In the genomic region with DNA sequence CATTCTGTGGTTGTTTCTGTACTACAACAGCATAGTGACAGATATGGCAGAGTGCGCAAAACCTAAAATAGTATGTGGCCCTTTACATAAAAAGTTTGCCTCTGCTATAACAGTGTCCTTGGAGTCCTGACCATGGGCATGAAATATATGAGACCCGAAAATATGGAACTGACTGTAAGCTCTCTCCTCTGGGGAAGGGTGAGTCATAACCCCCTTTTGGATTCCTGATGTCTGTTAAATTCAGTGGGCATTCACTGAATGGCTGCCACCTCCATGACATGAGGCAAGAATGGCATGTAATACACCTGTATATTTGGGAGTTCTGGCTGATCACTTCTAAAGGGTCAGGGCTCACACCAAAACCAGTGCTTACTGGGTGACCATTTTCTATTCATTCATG, we compare ENCODE assay signal across 12 cellular contexts. TPM values are rescaled to one million over a fixed set of nuclear protein-coding genes. Genes with fewer than 3 reads are reported as not detected.
DNase-seq lines count a peak whose midpoint lies in the region; ATAC-seq, FAIRE-seq and TF ChIP-seq lines count a peak whose summit lies in the region.
"Had no signal": no experiment of that assay in that cellular context is flagged by ENCODE, and none has a peak within 500 bp of the region (broad histone marks: within the 10 kb centered on the region; RNA-seq: fewer than 3 reads in every experiment).

No MANE protein-coding gene starts in this region.

- no TSS peak for BruUV-seq in GM12878 (replicated peaks; lab: Mats Ljungman, UMichigan)

- H3K27ac ChIP-seq in BLaER1 treated with 17β-estradiol and CSF1 and Interleukin-3, amounts not matched to agents 10 nM and 100 nM, result peak overlapping the region in 7 of 11 experiments; percentile 73 to 91 (median 81); a peak in 9 of 22 replicates
- H3K27ac ChIP-seq in GM12878 (ENCODE audit: control insufficient read depth, insufficient read depth) (no peak overlapping the region), psoas muscle (peak overlapping the region; percentile 50)

- no peak for TF ChIP-seq EP300 in GM12878 (IDR thresholded peaks at IDR 0.05; ENCODE audit: borderline replicate concordance in 1 of 2, control insufficient read depth in 1 of 2, low read depth in 2 of 2, low read length in 2 of 2)

- no peak overlapping the region for H3K4me3 ChIP-seq in BLaER1 treated with 17β-estradiol and CSF1 and Interleukin-3, amounts not matched to agents 10 nM and 100 nM
- H3K4me3 ChIP-seq in GM12878 (no peak overlapping the region), psoas muscle (no peak overlapping the region)

- peaks cover 0 to 15% (median 6%) of the 10 kb centered on the region in 11 experiments; a peak in 4 of 22 replicates for H3K36me3 ChIP-seq in BLaER1 treated with 17β-estradiol and CSF1 and Interleukin-3, amounts not matched to agents 10 nM and 100 nM
- H3K36me3 ChIP-seq in GM12878 (ENCODE audit: control insufficient read depth in 2 of 2, insufficient read depth in 2 of 2, low read length in 1 of 2) (0 out of 4 replicates have a peak, but pooled peaks cover 0 to 3% of the 10 kb centered on the region in 2 experiments), psoas muscle (ENCODE audit: insufficient read depth in 1 of 2, low read depth in 1 of 2) (no peaks in the 10 kb centered on the region)

- H3K79me2 ChIP-seq in GM12878 (ENCODE audit: control insufficient read depth, insufficient read depth, low read length), result peaks cover 73% of the 10 kb centered on the region

- no peaks in the 10 kb centered on the region for H3K9me3 ChIP-seq in BLaER1 treated with 17β-estradiol and CSF1 and Interleukin-3, amounts not matched to agents 10 nM and 100 nM (replicated peaks in 1 of 11)
- H3K9me3 ChIP-seq in GM12878 (replicated peaks; ENCODE audit: control insufficient read depth, insufficient read depth, low read length), result no peaks in the 10 kb centered on the region
- no peaks in the 10 kb centered on the region for H3K9me3 ChIP-seq in psoas muscle

- CTCF ChIA-PET in GM12878 (lab: Yijun Ruan, JAX), result interaction anchor here (1.0 to 13.4 kb wide), 12 partner anchors 12 to 124 kb away, joined by 3 to 191 read pairs (median 22); no protein-coding TSS in a partner anchor

- no peak for TF ChIP-seq CTCF in HFFc6 (IDR thresholded peaks at IDR 0.05)
- no peak for TF ChIP-seq CTCF in GM12878 (IDR thresholded peaks at IDR 0.05 in 2 of 3, conservative IDR thresholded peaks at IDR 0.05 in 1 of 3; ENCODE audit: control insufficient read depth in 2 of 3, extremely low read depth in 1 of 3, insufficient read depth in 1 of 3, low read depth in 3 of 3, low read length in 3 of 3)
- TF ChIP-seq CTCF in psoas muscle (IDR thresholded peaks at IDR 0.05), result no peak

- H3K9ac ChIP-seq in BLaER1 treated with 17β-estradiol and CSF1 and Interleukin-3, amounts not matched to agents 10 nM and 100 nM, result no peak overlapping the region
- no peak overlapping the region for H3K9ac ChIP-seq in GM12878 (ENCODE audit: control insufficient read depth, insufficient read depth, low read length)

- no peaks in the 10 kb centered on the region for H3K27me3 ChIP-seq in BLaER1 treated with 17β-estradiol and CSF1 and Interleukin-3, amounts not matched to agents 10 nM and 100 nM
- H3K27me3 ChIP-seq in GM12878 (replicated peaks in 1 of 2; ENCODE audit: control insufficient read depth in 2 of 2, insufficient read depth in 2 of 2, low read length in 1 of 2) (no peaks in the 10 kb centered on the region), psoas muscle (ENCODE audit: insufficient read depth in 3 of 3, low read length in 2 of 3) (no peaks in the 10 kb centered on the region)

- H3K27ac Mint-ChIP-seq in HFFc6, result peak overlapping the region; percentile 97

- peaks cover 0 to 34% (median 5%) of the 10 kb centered on the region in 11 experiments; a peak in 5 of 22 replicates for H4K20me1 ChIP-seq in BLaER1 treated with 17β-estradiol and CSF1 and Interleukin-3, amounts not matched to agents 10 nM and 100 nM
- no peaks in the 10 kb centered on the region for H4K20me1 ChIP-seq in GM12878 (ENCODE audit: control insufficient read depth, insufficient read depth)

- peaks cover 51% of the 10 kb centered on the region for H3K4me1 Mint-ChIP-seq in HFFc6 (ENCODE audit: low read depth)

- TF ChIP-seq RAD21 in GM12878 (IDR thresholded peaks at IDR 0.05; ENCODE audit: insufficient read depth, low read depth, low read length), result no peak

- peaks cover 12% of the 10 kb centered on the region; the same call in 1 of the 2 replicates for H3K36me3 Mint-ChIP-seq in HFFc6 (ENCODE audit: low read depth)

- WGBS in GM12878 (ENCODE audit: insufficient coverage, insufficient replicate concordance, low lambda C conversion rate, missing lambda C conversion rate), result 29% methylated on average over 2 of the region's 2 CpGs
- WGBS in psoas muscle, 3 donors, result 54 to 82% (median 66%) methylated on average over 2 of the region's 2 CpGs

- SMC1A ChIA-PET in GM12878 (lab: Charles Lee; ENCODE audit: uncharacterized antibody, unreplicated experiment), result interaction anchor here (1.2 to 12.0 kb wide), 13 partner anchors 9 to 103 kb away, joined by 3 to 305 read pairs (median 9); partner anchors contain the start of gene CIB2

- no peak overlapping the region for H2AFZ ChIP-seq in GM12878 (ENCODE audit: control insufficient read depth, low read depth, low read length)

- DNase-seq in HFFc6 (no peak), GM12878 (ENCODE audit: low read depth, low spot score) (no peak), psoas muscle (no peak), NCI-H1092 treated with DMSO at 0.1 percent for 48 hours (lab: John Stamatoyannopoulos, UW) (no peak), GM19238 (ENCODE audit: insufficient read length, low spot score) (no peak)
- no peak for DNase-seq in central memory CD4-positive, alpha-beta T cell
- DNase-seq: COR-L47, cortex of kidney, NCI-H526 had no signal

- intact Hi-C loops in GM12878 (cut with micrococcal nuclease; ENCODE audit: unreplicated experiment), result no loop called here
- intact Hi-C loops in psoas muscle (cut with DNase I), result no loop called here

- H3K4me3 Mint-ChIP-seq in HFFc6, result peak overlapping the region; percentile 78; the same call in 1 of the 2 replicates

- no peaks in the 10 kb centered on the region for H3K9me3 Mint-ChIP-seq in HFFc6

- RAD21 ChIA-PET in GM12878 (lab: Charles Lee; ENCODE audit: unreplicated experiment), result interaction anchor here (1.7 to 9.2 kb wide), 6 partner anchors 18 to 64 kb away, joined by 4 to 170 read pairs (median 16); no protein-coding TSS in a partner anchor

- no peak for FAIRE-seq in GM12878 (lab: Jason Lieb, UNC)
- FAIRE-seq: TTC549 had no signal

- H3K27me3 Mint-ChIP-seq in HFFc6 (ENCODE audit: insufficient read depth), result no peaks in the 10 kb centered on the region; the same call in 1 of the 2 replicates

- in situ Hi-C loops in GM12878 (cut with MboI), result no loop called here

- POLR2A ChIA-PET in GM12878 (lab: Charles Lee), result interaction anchor here (1.5 to 6.8 kb wide), 4 partner anchors 11 to 32 kb away, joined by 3 to 79 read pairs (median 19); no protein-coding TSS in a partner anchor

- peak overlapping the region; percentile 14 to 97 (median 90); a peak in 19 of 22 replicates for H3K4me2 ChIP-seq in BLaER1 treated with 17β-estradiol and CSF1 and Interleukin-3, amounts not matched to agents 10 nM and 100 nM
- H3K4me2 ChIP-seq in GM12878 (ENCODE audit: control insufficient read depth, insufficient read depth), result peak overlapping the region; percentile 12; the same call in 1 of the 2 replicates

- peaks cover 80 to 100% (median 86%) of the 10 kb centered on the region in 10 experiments for H3K4me1 ChIP-seq in BLaER1 treated with 17β-estradiol and CSF1 and Interleukin-3, amounts not matched to agents 10 nM and 100 nM
- H3K4me1 ChIP-seq in GM12878 (ENCODE audit: control insufficient read depth, insufficient read depth, low read length) (peaks cover 51% of the 10 kb centered on the region), psoas muscle (peaks cover 74% of the 10 kb centered on the region)

- TF ChIP-seq POLR2A in GM12878 (IDR thresholded peaks at IDR 0.05; ENCODE audit: low read depth, low read length), result no peak

- ATAC-seq in GM12878 (no peak), psoas muscle (peak in 1 of 4 donors; percentile 18), GM18517 (IDR thresholded peaks at IDR 0.05; ENCODE audit: unreplicated experiment) (no peak)

RNA-seq across cellular contexts. Expression of gene TBC1D2B, which starts 6.1 kb away (rescaled TPM):
- total RNA-seq in HFFc6 (2021; fragmentation: NEBNext Ultra II Directional; extraction: Animal tissue kit (Norgen Biotek cat#: 25700)), result 10 to 100 TPM; 34.1 to 42.5 (median 38.0) TPM
- total RNA-seq in GM12878 (2013; cell fraction: nucleolus; rRNA removed), result 172 and 173 TPM in 2 replicates
- total RNA-seq in GM12878 (2014; rRNA removed), result 18.4 and 21.9 TPM in 2 replicates
- 17.0 and 20.4 TPM in 2 replicates for total RNA-seq in GM12878 (2014; rRNA removed; fragmentation: Illumina TruSeq; extraction: Trizol)
- total RNA-seq in GM12878 (2021), result 27.0 and 28.7 TPM in 2 replicates
- 12.9 TPM for polyA plus RNA-seq in GM12878 (2011; ENCODE audit: low read depth)
- polyA plus RNA-seq in GM12878 (2011; rRNA removed), result 53.4 and 75.9 TPM in 2 replicates
- polyA plus RNA-seq in GM12878 (2011; cell fraction: cytosol; rRNA removed), result 38.8 and 40.0 TPM in 2 replicates
- 110 and 121 TPM in 2 replicates for polyA plus RNA-seq in GM12878 (2011; cell fraction: nucleus; rRNA removed)
- polyA plus RNA-seq in GM12878 (2012), result 17.9 and 21.2 TPM in 2 replicates
- polyA plus RNA-seq in GM12878 (2014; fragmentation: Illumina TruSeq; extraction: Trizol), result 22.7 and 26.1 TPM in 2 replicates
- polyA plus RNA-seq in GM12878 (2014; fragmentation: Nextera tagmentation; extraction: Ambion mirVana), result 1 to 10 TPM; 1.3 to 1.4 TPM
- 22.4 and 25.6 TPM in 2 replicates for polyA plus RNA-seq in GM12878 (2014; rRNA removed)
- polyA plus RNA-seq in GM12878 (2016; fragmentation: Nextera tagmentation; extraction: Ambion mirVana), result 1 to 10 TPM; 2.7 to 8.2 TPM
- polyA minus RNA-seq in GM12878 (2011; rRNA and poly(A)+ RNA removed), result 50.3 and 51.8 TPM in 2 replicates
- polyA minus RNA-seq in GM12878 (2011; cell fraction: cytosol; rRNA and poly(A)+ RNA removed), result 14.4 and 14.8 TPM in 2 replicates
- 35.9 and 50.8 TPM in 2 replicates for polyA minus RNA-seq in GM12878 (2011; cell fraction: nucleus; rRNA and poly(A)+ RNA removed)
- total RNA-seq in psoas muscle, result 10 to 100 TPM in 1 of 4 donors, 1 to 10 TPM in 3; 6.8 to 11.8 (median 8.8) TPM
- polyA plus RNA-seq in psoas muscle, result 1 to 10 TPM; 2.8 to 5.6 (median 3.4) TPM

RNA-seq across cellular contexts. Expression of gene SH2D7, which starts 21.0 kb away (rescaled TPM):
- not detected for total RNA-seq in HFFc6 (2021; fragmentation: NEBNext Ultra II Directional; extraction: Animal tissue kit (Norgen Biotek cat#: 25700))
- not detected in 2 replicates for total RNA-seq in GM12878 (2013; cell fraction: nucleolus; rRNA removed)
- total RNA-seq in GM12878 (2014; rRNA removed) (0.06 TPM in 1 of 2 replicates, not detected in the other), GM12878 (2014; rRNA removed; fragmentation: Illumina TruSeq; extraction: Trizol) (not detected in 2 replicates), GM12878 (2021) (0.08 TPM in 1 of 2 replicates, not detected in the other), psoas muscle (not detected)
- not detected for polyA plus RNA-seq in GM12878 (2011; ENCODE audit: low read depth)
- polyA plus RNA-seq in GM12878 (2011; rRNA removed) (not detected in 2 replicates), GM12878 (2014; fragmentation: Illumina TruSeq; extraction: Trizol) (0.04 TPM in 1 of 2 replicates, not detected in the other), GM12878 (2014; fragmentation: Nextera tagmentation; extraction: Ambion mirVana) (not detected), GM12878 (2014; rRNA removed) (not detected in 2 replicates), GM12878 (2016; fragmentation: Nextera tagmentation; extraction: Ambion mirVana) (not detected), psoas muscle (not detected)
- polyA plus RNA-seq in GM12878 (2011; cell fraction: cytosol; rRNA removed), result not detected in 2 replicates
- not detected in 2 replicates for polyA plus RNA-seq in GM12878 (2011; cell fraction: nucleus; rRNA removed)
- not detected in 2 replicates for polyA plus RNA-seq in GM12878 (2012)
- 0.10 and 0.15 TPM in 2 replicates for polyA minus RNA-seq in GM12878 (2011; rRNA and poly(A)+ RNA removed)
- not detected in 2 replicates for polyA minus RNA-seq in GM12878 (2011; cell fraction: cytosol; rRNA and poly(A)+ RNA removed)
- 0.12 TPM in 1 of 2 replicates, not detected in the other for polyA minus RNA-seq in GM12878 (2011; cell fraction: nucleus; rRNA and poly(A)+ RNA removed)

RNA-seq across cellular contexts. Expression of gene CIB2, which starts 59.9 kb away (rescaled TPM):
- total RNA-seq in HFFc6 (2021; fragmentation: NEBNext Ultra II Directional; extraction: Animal tissue kit (Norgen Biotek cat#: 25700)), result 1 to 10 TPM; 1.3 to 1.8 (median 1.4) TPM
- 0.69 and 1.5 TPM in 2 replicates for total RNA-seq in GM12878 (2013; cell fraction: nucleolus; rRNA removed)
- 7.2 and 8.8 TPM in 2 replicates for total RNA-seq in GM12878 (2014; rRNA removed)
- 5.9 and 6.8 TPM in 2 replicates for total RNA-seq in GM12878 (2014; rRNA removed; fragmentation: Illumina TruSeq; extraction: Trizol)
- total RNA-seq in GM12878 (2021), result 6.9 and 7.2 TPM in 2 replicates
- 2.3 TPM for polyA plus RNA-seq in GM12878 (2011; ENCODE audit: low read depth)
- polyA plus RNA-seq in GM12878 (2011; rRNA removed), result 7.4 and 11.7 TPM in 2 replicates
- polyA plus RNA-seq in GM12878 (2011; cell fraction: cytosol; rRNA removed), result 7.8 and 10.2 TPM in 2 replicates
- 3.3 and 3.9 TPM in 2 replicates for polyA plus RNA-seq in GM12878 (2011; cell fraction: nucleus; rRNA removed)
- polyA plus RNA-seq in GM12878 (2012), result 3.1 and 3.4 TPM in 2 replicates
- 7.9 and 11.7 TPM in 2 replicates for polyA plus RNA-seq in GM12878 (2014; fragmentation: Illumina TruSeq; extraction: Trizol)
- 1 to 10 TPM in 1 of 2 experiments, under 1 TPM in 1; 0.56 to 1.6 TPM for polyA plus RNA-seq in GM12878 (2014; fragmentation: Nextera tagmentation; extraction: Ambion mirVana)
- polyA plus RNA-seq in GM12878 (2014; rRNA removed), result 7.2 and 8.2 TPM in 2 replicates
- 10 to 100 TPM in 1 of 2 experiments, 1 to 10 TPM in 1; 1.5 to 12.1 TPM for polyA plus RNA-seq in GM12878 (2016; fragmentation: Nextera tagmentation; extraction: Ambion mirVana)
- polyA minus RNA-seq in GM12878 (2011; rRNA and poly(A)+ RNA removed), result 10.4 and 22.3 TPM in 2 replicates
- polyA minus RNA-seq in GM12878 (2011; cell fraction: cytosol; rRNA and poly(A)+ RNA removed), result 2.6 and 3.7 TPM in 2 replicates
- polyA minus RNA-seq in GM12878 (2011; cell fraction: nucleus; rRNA and poly(A)+ RNA removed), result 0.73 and 1.2 TPM in 2 replicates
- total RNA-seq in psoas muscle, result 10 to 100 TPM in 1 of 4 donors, 1 to 10 TPM in 3; 2.4 to 18.0 (median 6.6) TPM
- polyA plus RNA-seq in psoas muscle, result 1 to 10 TPM; 3.7 to 9.7 (median 4.7) TPM
